Comparison of ENCODE assay signal across 1 cellular context in genomic region chr4:173218411-173219125, GRCh38.
TF ChIP-seq lines count a peak whose summit lies in the region.

No MANE protein-coding gene starts in this region.

TF ChIP-seq in HepG2, 621 proteins besides CTCF, POLR2A, EP300 and RAD21:
- TF ChIP-seq CSRNP2 (CRISPR knock-in tag; conservative IDR thresholded peaks at IDR 0.05; ENCODE audit: low read depth): no peak
- TF ChIP-seq ZBTB7A (CRISPR knock-in tag; IDR thresholded peaks at IDR 0.05): no peak
- no peak for TF ChIP-seq NFIC (IDR thresholded peaks at IDR 0.05; ENCODE audit: low read length)
- TF ChIP-seq TFE3 (CRISPR knock-in tag; IDR thresholded peaks at IDR 0.05): no peak
- TF ChIP-seq ZNF646 (CRISPR knock-in tag; IDR thresholded peaks at IDR 0.05): no peak
- TF ChIP-seq TFDP2 (CRISPR knock-in tag; IDR thresholded peaks at IDR 0.05): no peak
- TF ChIP-seq ZNF253 (CRISPR knock-in tag; IDR thresholded peaks at IDR 0.05; ENCODE audit: borderline replicate concordance): no peak
